In genomic region chr1:204401747-204402146, GRCh38 we compare ENCODE assay signal across 21 cellular contexts.
"Had no signal": no experiment of that assay in that cellular context is flagged by ENCODE, and none has a peak within 500 bp of the region (broad histone marks: within the 10 kb centered on the region; RNA-seq: fewer than 3 reads in every experiment).

No MANE protein-coding gene starts in this region.

- H3K27ac ChIP-seq: brain microvascular endothelial cell, colonic mucosa, gastrocnemius medialis, heart left ventricle, left lung, pancreas had no signal

- H3K27me3 Mint-ChIP-seq: central memory CD8-positive, alpha-beta T cell; type B pancreatic cell had no signal

- H3K9me3 ChIP-seq: colonic mucosa, gastrocnemius medialis, heart left ventricle, left lung, pancreas, SK-N-SH, stomach had no signal

- H3K4me3 Mint-ChIP-seq: central memory CD8-positive, alpha-beta T cell; type B pancreatic cell had no signal

- H3K9me3 Mint-ChIP-seq: central memory CD8-positive, alpha-beta T cell; type B pancreatic cell had no signal

- H3K4me3 ChIP-seq: colonic mucosa, gastrocnemius medialis, heart left ventricle, left lung, pancreas, smooth muscle cell, stomach had no signal

- H3K27me3 ChIP-seq: brain microvascular endothelial cell, colonic mucosa, gastrocnemius medialis, heart left ventricle, left lung, pancreas, stomach had no signal

- ATAC-seq: esophagus mucosa, gastrocnemius medialis, heart left ventricle, left lung, pancreas, sciatic nerve had no signal

- DNase-seq: activated CD4-positive, alpha-beta T cell treated with anti-CD3 and anti-CD28 coated beads, Interleukin-2, amount 50 U/mL, for 1 hour; activated gamma-delta T cell; activated T-cell treated with anti-CD3 and anti-CD28 coated beads, Interleukin-2, amount 50 U/mL, for 48 hours; aorta; brain microvascular endothelial cell; gastrocnemius medialis; heart left ventricle; left lung; midbrain; pancreas; SK-N-SH; stimulated activated CD4-positive, alpha-beta T cell treated with anti-CD3 and anti-CD28 coated beads, Interleukin-4, amount 100 ng/mL, for 1 hour; stomach; T-helper 1 cell; T1000 had no signal
